17 cellular contexts compared by ENCODE assay signal in genomic region chr18:59448546-59448945, GRCh38.
DNase-seq lines count a peak whose midpoint lies in the region; ATAC-seq and TF ChIP-seq lines count a peak whose summit lies in the region.
"Had no signal": no experiment of that assay in that cellular context is flagged by ENCODE, and none has a peak within 500 bp of the region (broad histone marks: within the 10 kb centered on the region; RNA-seq: fewer than 3 reads in every experiment).

No MANE protein-coding gene starts in this region.

- DNase-seq in mammary epithelial cell: peak; percentile 9
- no peak for DNase-seq in breast epithelium (ENCODE audit: low spot score in 2 of 2)
- peak; percentile 37 for DNase-seq in adipocyte (ENCODE audit: low read depth)
- peak; percentile 61 for DNase-seq in fibroblast of the aortic adventitia (ENCODE audit: low read depth)
- DNase-seq in stromal cell of bone marrow (ENCODE audit: low read depth): peak; percentile 30
- no peak for DNase-seq in PC-3
- no peak for DNase-seq in effector CD8-positive, alpha-beta T cell (lab: John Stamatoyannopoulos, UW)
- DNase-seq: CD4-positive, alpha-beta memory T cell; DND-41; NCI-H1436; NCI-H2081 treated with DMSO at 0.1 percent for 48 hours; NCI-H2227 treated with DMSO at 0.1 percent for 48 hours; NCI-H526 treated with DMSO at 0.1 percent for 48 hours; NK-92 treated with Interleukin-12 subunit alpha and Interleukin-12 subunit beta, amount 100 ng/mL, for 24 hours; OCI-M1 had no signal

- TF ChIP-seq CTCF in mammary epithelial cell (conservative IDR thresholded peaks at IDR 0.05 in 1 of 2, IDR thresholded peaks at IDR 0.05 in 1 of 2; ENCODE audit: extremely low read depth in 1 of 2, insufficient read depth in 1 of 2, low read depth in 1 of 2, low read length in 2 of 2) (no peak), breast epithelium (IDR thresholded peaks at IDR 0.05) (no peak), fibroblast of the aortic adventitia (IDR thresholded peaks at IDR 0.05; ENCODE audit: insufficient read depth, low read length) (no peak), PC-3 (conservative IDR thresholded peaks at IDR 0.05; ENCODE audit: low read depth, low read length) (no peak)

- no peak overlapping the region for H3K27ac ChIP-seq in mammary epithelial cell (ENCODE audit: insufficient read depth, low read depth, low read length)
- no peak overlapping the region for H3K27ac ChIP-seq in breast epithelium
- H3K27ac ChIP-seq in PC-3 (ENCODE audit: low read length): no peak overlapping the region
- H3K27ac ChIP-seq: 22Rv1 had no signal

- no peak overlapping the region for H3K4me3 ChIP-seq in mammary epithelial cell (replicated peaks in 1 of 3; ENCODE audit: insufficient read depth in 1 of 3, low read depth in 2 of 3, low read length in 3 of 3)
- no peak overlapping the region for H3K4me3 ChIP-seq in breast epithelium
- no peak overlapping the region for H3K4me3 ChIP-seq in adipocyte (ENCODE audit: low read length)
- no peak overlapping the region for H3K4me3 ChIP-seq in fibroblast of the aortic adventitia (ENCODE audit: low read depth, low read length)
- H3K4me3 ChIP-seq in PC-3 (ENCODE audit: low read length): no peak overlapping the region

- H4K20me1 ChIP-seq in mammary epithelial cell (ENCODE audit: insufficient read depth, low read length) (no peaks in the 10 kb centered on the region), PC-3 (ENCODE audit: low read length) (no peaks in the 10 kb centered on the region)

- H3K4me1 ChIP-seq in mammary epithelial cell (ENCODE audit: insufficient read depth, low read length) (no peaks in the 10 kb centered on the region), breast epithelium (no peaks in the 10 kb centered on the region), adipocyte (ENCODE audit: control insufficient read depth, insufficient read depth, low read length) (peaks cover 10% of the 10 kb centered on the region), PC-3 (ENCODE audit: insufficient read depth, low read length) (no peaks in the 10 kb centered on the region)

- no peaks in the 10 kb centered on the region for H3K79me2 ChIP-seq in mammary epithelial cell (ENCODE audit: insufficient read depth, low read length)
- H3K79me2 ChIP-seq in PC-3 (ENCODE audit: low read length): no peaks in the 10 kb centered on the region

- no peaks in the 10 kb centered on the region for H3K9me2 ChIP-seq in PC-3 (replicated peaks; ENCODE audit: low read length)

- H3F3A ChIP-seq in PC-3 (ENCODE audit: low read length, unreplicated experiment): no peaks in the 10 kb centered on the region

- no peak overlapping the region for H3K9ac ChIP-seq in mammary epithelial cell (ENCODE audit: insufficient read depth, low read length)
- no peak overlapping the region for H3K9ac ChIP-seq in adipocyte (ENCODE audit: low read length)
- no peak overlapping the region for H3K9ac ChIP-seq in PC-3 (ENCODE audit: low read length)

- in situ Hi-C loops in mammary epithelial cell (cut with MboI; ENCODE audit: low sequenced_read_pairs in 2 of 2): no loop called here

- H2AFZ ChIP-seq in mammary epithelial cell (ENCODE audit: low read depth, low read length) (no peak overlapping the region), PC-3 (ENCODE audit: low read length) (no peak overlapping the region)

- dilution Hi-C loops in mammary epithelial cell (cut with HindIII; ENCODE audit: low sequenced_read_pairs): no loop called here

- H3K36me3 ChIP-seq in mammary epithelial cell (ENCODE audit: insufficient read depth, low read length) (no peaks in the 10 kb centered on the region), breast epithelium (no peaks in the 10 kb centered on the region), adipocyte (ENCODE audit: control insufficient read depth, insufficient read depth, low read length, severe bottlenecking) (peaks cover 26% of the 10 kb centered on the region), PC-3 (ENCODE audit: low read depth, low read length) (no peaks in the 10 kb centered on the region)

- BruUV-seq in mammary epithelial cell (replicated peaks; lab: Mats Ljungman, UMichigan) (no TSS peak), PC-3 (replicated peaks; lab: Mats Ljungman, UMichigan) (no TSS peak)

- H3K4me2 ChIP-seq in mammary epithelial cell (ENCODE audit: insufficient read depth, low read depth, low read length) (no peak overlapping the region), PC-3 (ENCODE audit: low read length) (no peak overlapping the region)

- no peak for ATAC-seq in PC-3
- ATAC-seq in HG02852 (IDR thresholded peaks at IDR 0.05; ENCODE audit: unreplicated experiment): no peak

- CTCF ChIA-PET in mammary epithelial cell (lab: Charles Lee; ENCODE audit: low non-redundant PET): interaction anchor here (0.8 kb wide), 1 partner anchor 375 kb away, joined by 6 read pairs; no protein-coding TSS in a partner anchor
- CTCF ChIA-PET in PC-3 (lab: Charles Lee): no interaction called here

- POLR2A ChIA-PET in PC-3 (lab: Charles Lee; ENCODE audit: unreplicated experiment): no interaction called here

- intact Hi-C loops in mammary epithelial cell (cut with micrococcal nuclease) (no loop called here), breast epithelium (cut with DNase I; ENCODE audit: low total_unique reads) (no loop called here), PC-3 (cut with micrococcal nuclease) (no loop called here)

- H3K9me3 ChIP-seq in mammary epithelial cell (replicated peaks; ENCODE audit: insufficient read depth, low read length) (no peaks in the 10 kb centered on the region), breast epithelium (no peaks in the 10 kb centered on the region), adipocyte (ENCODE audit: control insufficient read depth, low read length) (no peaks in the 10 kb centered on the region), PC-3 (ENCODE audit: low read length) (no peaks in the 10 kb centered on the region)

- TF ChIP-seq POLR2A in breast epithelium (IDR thresholded peaks at IDR 0.05): no peak

- WGBS in mammary epithelial cell (ENCODE audit: low coverage, missing lambda C conversion rate): 100% methylated on average over 2 of the region's 4 CpGs

- H3K27me3 ChIP-seq in mammary epithelial cell (ENCODE audit: insufficient read depth, low read length) (no peaks in the 10 kb centered on the region), breast epithelium (no peaks in the 10 kb centered on the region), adipocyte (replicated peaks; ENCODE audit: control insufficient read depth, insufficient read depth, low read length) (no peaks in the 10 kb centered on the region), PC-3 (ENCODE audit: low read length) (no peaks in the 10 kb centered on the region)

Comparison
In these comparisons a context has a peak if more than half of its experiments do, and no peak if none do; other contexts are left out.
1. DNase-seq: peak in mammary epithelial cell (single experiment), adipocyte (single experiment), fibroblast of the aortic adventitia (single experiment) and stromal cell of bone marrow (single experiment); none in breast epithelium (0 of 2), PC-3 (single experiment) and effector CD8-positive, alpha-beta T cell (single experiment).